ENCODE assay signal across 19 cellular contexts in genomic region chr6:15508363-15509330, GRCh38.
DNase-seq lines count a peak whose midpoint lies in the region; ATAC-seq, FAIRE-seq and TF ChIP-seq lines count a peak whose summit lies in the region.
"Had no signal": no experiment of that assay in that cellular context is flagged by ENCODE, and none has a peak within 500 bp of the region (broad histone marks: within the 10 kb centered on the region; RNA-seq: fewer than 3 reads in every experiment).

No MANE protein-coding gene starts in this region.

- H3K9me3 Mint-ChIP-seq in nephron: no peaks in the 10 kb centered on the region

- intact Hi-C loops in IMR-90 (cut with micrococcal nuclease): loop anchor here (5.0 kb wide), 1 partner anchor 114 kb away; no protein-coding TSS in a partner anchor
- intact Hi-C loops in K562 (cut with micrococcal nuclease): no loop called here

- H3K18ac ChIP-seq in IMR-90 (ENCODE audit: low read depth, low read length): no peak overlapping the region

- H2BK20ac ChIP-seq in IMR-90 (ENCODE audit: low read depth, low read length): peak overlapping the region; percentile 46; the same call in 1 of the 2 replicates

- POLR2A ChIA-PET in IMR-90 (lab: Charles Lee; ENCODE audit: unreplicated experiment) (no interaction called here), K562 (lab: Yijun Ruan, JAX) (no interaction called here)

- no peak overlapping the region for H2BK15ac ChIP-seq in IMR-90 (ENCODE audit: low read depth, low read length)

- H2BK120ac ChIP-seq in IMR-90 (ENCODE audit: low read depth, low read length): no peak overlapping the region

- H3K27me3 ChIP-seq in IMR-90 (ENCODE audit: control insufficient read depth, insufficient read depth, low read length) (no peaks in the 10 kb centered on the region), K562 (ENCODE audit: control insufficient read depth in 2 of 2, insufficient read depth in 2 of 2, low read length in 2 of 2) (no peaks in the 10 kb centered on the region)
- H3K27me3 ChIP-seq: BLaER1 treated with 17β-estradiol and CSF1 and Interleukin-3, amounts not matched to agents 10 nM and 100 nM; heart right ventricle; testis had no signal

- H3K27ac ChIP-seq in IMR-90 (ENCODE audit: insufficient read depth, low read length) (no peak overlapping the region), K562 (ENCODE audit: extremely low read depth, low read depth, low read length) (peak overlapping the region; percentile 95)
- H3K27ac ChIP-seq: coronary artery, prostate gland, testis had no signal

- peaks cover 27 to 82% of the 10 kb centered on the region in 2 experiments for H3K79me1 ChIP-seq in IMR-90 (ENCODE audit: low read depth in 1 of 2, low read length in 2 of 2)

- ATAC-seq in IMR-90 (ENCODE audit: low read depth) (no peak), K562 (no peak), HG03039 (IDR thresholded peaks at IDR 0.05; ENCODE audit: unreplicated experiment) (no peak)
- ATAC-seq: heart right ventricle, mucosa of descending colon had no signal

- no peak overlapping the region for H3K56ac ChIP-seq in IMR-90 (ENCODE audit: extremely low read depth, insufficient read depth, low read length)

- no peak overlapping the region for H4K5ac ChIP-seq in IMR-90 (ENCODE audit: low read depth, low read length)

- H2AFZ ChIP-seq in IMR-90 (replicated peaks; ENCODE audit: low read length, poor library complexity) (no peak overlapping the region), K562 (ENCODE audit: low read depth, low read length) (0 out of 2 replicates have a peak overlapping the region, but pooled peaks have one; percentile 22)

- dilution Hi-C loops in IMR-90 (cut with HindIII; ENCODE audit: low sequenced_read_pairs, unreplicated experiment): no loop called here

- H2AK5ac ChIP-seq in IMR-90 (ENCODE audit: low read depth, low read length): peak overlapping the region; percentile 33; the same call in 1 of the 2 replicates

- peaks cover 74% of the 10 kb centered on the region for H3K36me3 Mint-ChIP-seq in nephron (ENCODE audit: low read depth)

- H3K9me1 ChIP-seq in IMR-90 (ENCODE audit: insufficient read depth, low read length) (peaks cover 41% of the 10 kb centered on the region), K562 (ENCODE audit: control insufficient read depth, insufficient read depth, low read length) (no peaks in the 10 kb centered on the region)

- FAIRE-seq in GM12892 (lab: Jason Lieb, UNC) (peak; percentile 46), K562 (lab: Jason Lieb, UNC) (peak; percentile 69)

- no peak overlapping the region for H3K4me3 Mint-ChIP-seq in nephron

- peak overlapping the region in 1 of 2 experiments; percentile 13; a peak in 1 of 4 replicates for H4K8ac ChIP-seq in IMR-90 (ENCODE audit: low read depth in 2 of 2, low read length in 2 of 2)

- peak overlapping the region; percentile 33; the same call in 1 of the 2 replicates for H3K23ac ChIP-seq in IMR-90 (ENCODE audit: low read depth, low read length)

- no peak for TF ChIP-seq EP300 in K562 (IDR thresholded peaks at IDR 0.05; ENCODE audit: low read length)

- H3K4me2 ChIP-seq in IMR-90 (ENCODE audit: low read depth, low read length) (no peak overlapping the region), K562 (ENCODE audit: insufficient read depth, low read length) (peak overlapping the region; percentile 45; the same call in 1 of the 2 replicates)
- H3K4me2 ChIP-seq: BLaER1 treated with 17β-estradiol and CSF1 and Interleukin-3, amounts not matched to agents 10 nM and 100 nM had no signal

- in situ Hi-C loops in IMR-90 (cut with MboI; ENCODE audit: low sequenced_read_pairs): no loop called here
- in situ Hi-C loops in K562 (cut with MboI): no loop called here

- H3K27me3 Mint-ChIP-seq in nephron (ENCODE audit: low read depth): no peaks in the 10 kb centered on the region

- H3K79me2 ChIP-seq in K562 (ENCODE audit: control insufficient read depth, insufficient read depth, low read length): peaks cover 7% of the 10 kb centered on the region; the same call in 2 of the 3 replicates

- no peak overlapping the region for H3K4me3 ChIP-seq in IMR-90 (ENCODE audit: insufficient read depth, low read depth, low read length)
- no peak overlapping the region for H3K4me3 ChIP-seq in K562
- H3K4me3 ChIP-seq: BLaER1 treated with 17β-estradiol and CSF1 and Interleukin-3, amounts not matched to agents 10 nM and 100 nM; coronary artery; heart right ventricle; mucosa of descending colon; prostate gland; testis had no signal

- H4K91ac ChIP-seq in IMR-90 (ENCODE audit: insufficient read depth, low read depth, low read length): no peak overlapping the region

- peaks cover 55% of the 10 kb centered on the region for H3K4me1 Mint-ChIP-seq in nephron

- peak overlapping the region in 2 of 3 experiments; percentile 41 to 52 for H3K27ac Mint-ChIP-seq in nephron

- H2AK9ac ChIP-seq in IMR-90 (replicated peaks; ENCODE audit: low read depth, low read length, poor library complexity): peak overlapping the region; percentile 50

- TF ChIP-seq POLR2A in GM12892 (IDR thresholded peaks at IDR 0.05; ENCODE audit: low read depth, low read length) (no peak), IMR-90 (IDR thresholded peaks at IDR 0.05; ENCODE audit: low read depth, low read length) (no peak), K562 (conservative IDR thresholded peaks at IDR 0.05) (no peak)

- peak overlapping the region; percentile 20; the same call in 1 of the 2 replicates for H3K4ac ChIP-seq in IMR-90 (ENCODE audit: low read depth, low read length)

- no peak overlapping the region for H3K9ac ChIP-seq in IMR-90 (ENCODE audit: low read depth, low read length)
- peak overlapping the region; percentile 50 to 79; a peak in 2 of 4 replicates for H3K9ac ChIP-seq in K562 (ENCODE audit: insufficient read depth in 1 of 2, low read depth in 2 of 2, low read length in 2 of 2)

- H3K14ac ChIP-seq in IMR-90 (replicated peaks; ENCODE audit: low read depth, low read length): no peak overlapping the region

- peaks cover 70% of the 10 kb centered on the region for H4K20me1 ChIP-seq in IMR-90 (ENCODE audit: insufficient read depth, low read length)
- H4K20me1 ChIP-seq in K562 (replicated peaks; ENCODE audit: control insufficient read depth, insufficient read depth, low read length): no peaks in the 10 kb centered on the region

- TF ChIP-seq CTCF in IMR-90 (conservative IDR thresholded peaks at IDR 0.05; ENCODE audit: low read depth, low read length) (no peak), K562 (IDR thresholded peaks at IDR 0.05 in 2 of 3, conservative IDR thresholded peaks at IDR 0.05 in 1 of 3; ENCODE audit: insufficient read depth in 2 of 3, low read depth in 1 of 3, low read length in 3 of 3) (no peak), nephron (IDR thresholded peaks at IDR 0.05; ENCODE audit: unreplicated experiment in 3 of 3) (no peak)

- no CpG with 5 or more reads among the region's 23 CpGs for WGBS in IMR-90 (ENCODE audit: extremely low coverage in 2 of 2, insufficient read length in 1 of 2), 2 experiments
- 93% methylated on average over 23 of the region's 23 CpGs for WGBS in K562 (ENCODE audit: insufficient coverage, low coverage, missing lambda C conversion rate)

- H2BK5ac ChIP-seq in IMR-90 (ENCODE audit: low read depth, low read length, poor library complexity, severe bottlenecking): no peak overlapping the region

- H3K4me1 ChIP-seq in IMR-90 (ENCODE audit: control insufficient read depth, insufficient read depth, low read length) (peaks cover 31% of the 10 kb centered on the region), K562 (replicated peaks in 1 of 2; ENCODE audit: control insufficient read depth in 2 of 2, insufficient read depth in 2 of 2, low read length in 2 of 2) (peaks cover 23 to 32% of the 10 kb centered on the region in 2 experiments)

- DNase-seq in GM12892 (ENCODE audit: insufficient read length) (no peak), IMR-90 (peak; percentile 16), K562 (ENCODE audit: extremely low read depth in 1 of 4, low spot score in 3 of 4) (peak in 1 of 4 experiments; percentile 26), NCI-H2196 treated with DMSO at 0.1 percent for 48 hours (lab: John Stamatoyannopoulos, UW; ENCODE audit: unreplicated experiment) (no peak), NOMO-1 (lab: John Stamatoyannopoulos, UW; ENCODE audit: unreplicated experiment in 2 of 2) (no peak), NCI-H510A (lab: John Stamatoyannopoulos, UW) (no peak)
- DNase-seq: activated T-cell treated with anti-CD3 and anti-CD28 coated beads, Interleukin-2, amount 50 U/mL, for 1 hour; H7; heart right ventricle; KBM-7; NCI-H1417 treated with DMSO at 0.1 percent for 48 hours; NCI-H526; testis had no signal

- H3K9me3 ChIP-seq in IMR-90 (ENCODE audit: control insufficient read depth, insufficient read depth, low read length): no peaks in the 10 kb centered on the region
- H3K9me3 ChIP-seq in K562 (replicated peaks; ENCODE audit: control insufficient read depth, insufficient read depth, low read depth, low read length): no peaks in the 10 kb centered on the region
- H3K9me3 ChIP-seq: BLaER1 treated with 17β-estradiol and CSF1 and Interleukin-3, amounts not matched to agents 10 nM and 100 nM; heart right ventricle; mucosa of descending colon; prostate gland; testis had no signal

- CTCF ChIA-PET in IMR-90 (lab: Yijun Ruan, JAX) (no interaction called here), K562 (lab: Yijun Ruan, JAX; ENCODE audit: low intra/inter-chr PET ratio) (no interaction called here)

- BruUV-seq in IMR-90 (replicated peaks; lab: Mats Ljungman, UMichigan): no TSS peak
- no TSS peak for BruUV-seq in K562 (replicated peaks; lab: Mats Ljungman, UMichigan)

- TF ChIP-seq RAD21 in IMR-90 (IDR thresholded peaks at IDR 0.05; ENCODE audit: low read length) (no peak), K562 (CRISPR knock-in tag; conservative IDR thresholded peaks at IDR 0.05 in 1 of 2, IDR thresholded peaks at IDR 0.05 in 1 of 2) (no peak)

- H3K36me3 ChIP-seq in IMR-90 (ENCODE audit: control insufficient read depth, insufficient read depth, low read length) (peaks cover 55% of the 10 kb centered on the region; the same call in 1 of the 2 replicates), K562 (ENCODE audit: control insufficient read depth, insufficient read depth, low read length) (peaks cover 91% of the 10 kb centered on the region)
- H3K36me3 ChIP-seq: prostate gland had no signal

TF ChIP-seq in IMR-90, 13 proteins besides CTCF, POLR2A, EP300 and RAD21:
- TF ChIP-seq CHD1 (IDR thresholded peaks at IDR 0.05; ENCODE audit: low read depth, low read length) (no peak), BHLHE40 (IDR thresholded peaks at IDR 0.05; ENCODE audit: low read depth, low read length) (peak; percentile 43)

TF ChIP-seq in K562, 482 proteins besides CTCF, POLR2A, EP300 and RAD21:
- no peak for TF ChIP-seq MTA3 (IDR thresholded peaks at IDR 0.05; ENCODE audit: borderline replicate concordance)
- TF ChIP-seq, protein P1, sequence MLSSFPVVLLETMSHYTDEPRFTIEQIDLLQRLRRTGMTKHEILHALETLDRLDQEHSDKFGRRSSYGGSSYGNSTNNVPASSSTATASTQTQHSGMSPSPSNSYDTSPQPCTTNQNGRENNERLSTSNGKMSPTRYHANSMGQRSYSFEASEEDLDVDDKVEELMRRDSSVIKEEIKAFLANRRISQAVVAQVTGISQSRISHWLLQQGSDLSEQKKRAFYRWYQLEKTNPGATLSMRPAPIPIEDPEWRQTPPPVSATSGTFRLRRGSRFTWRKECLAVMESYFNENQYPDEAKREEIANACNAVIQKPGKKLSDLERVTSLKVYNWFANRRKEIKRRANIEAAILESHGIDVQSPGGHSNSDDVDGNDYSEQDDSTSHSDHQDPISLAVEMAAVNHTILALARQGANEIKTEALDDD (IDR thresholded peaks at IDR 0.05): 0 out of 2 replicates have a peak, but pooled peaks have one; percentile 42
TF ChIP-seq in K562: peak in this region for 1.
